17 cellular contexts compared by ENCODE assay signal in genomic region chr1:2496087-2496622, GRCh38. TPM values are rescaled to one million over a fixed set of nuclear protein-coding genes. Genes with fewer than 3 reads are reported as not detected.
A peak's percentile ranks its signal among the peaks of the same experiment; 100 is the strongest.
DNase-seq lines count a peak whose midpoint lies in the region; ATAC-seq and TF ChIP-seq lines count a peak whose summit lies in the region.
"Had no signal": no experiment of that assay in that cellular context is flagged by ENCODE, and none has a peak within 500 bp of the region (broad histone marks: within the 10 kb centered on the region; RNA-seq: fewer than 3 reads in every experiment).

No MANE protein-coding gene starts in this region.

- no peaks in the 10 kb centered on the region for H3K27me3 ChIP-seq in PC-3 (ENCODE audit: low read length)
- H3K27me3 ChIP-seq: neutrophil had no signal

- peaks cover 30% of the 10 kb centered on the region for H3K4me1 ChIP-seq in PC-3 (ENCODE audit: insufficient read depth, low read length)
- H3K4me1 ChIP-seq: gastroesophageal sphincter had no signal

- no peak for TF ChIP-seq CTCF in PC-3 (conservative IDR thresholded peaks at IDR 0.05; ENCODE audit: low read depth, low read length)

- peak overlapping the region; percentile 10 to 43 for H3K27ac Mint-ChIP-seq in stimulated activated naive CD8-positive, alpha-beta T cell treated with anti-CD3 and anti-CD28 coated beads, Interleukin-15, amount 100 ng/mL, for 72 hours
- H3K27ac Mint-ChIP-seq in IgD-negative memory B cell, result peak overlapping the region; percentile 63 to 88 (median 85)
- H3K27ac Mint-ChIP-seq in central memory CD8-positive, alpha-beta T cell (ENCODE audit: low read depth), result peak overlapping the region; percentile 94
- H3K27ac Mint-ChIP-seq: HFFc6 had no signal

- intact Hi-C loops in PC-3 (cut with micrococcal nuclease), result no loop called here

- H3K36me3 ChIP-seq in PC-3 (ENCODE audit: low read depth, low read length), result no peaks in the 10 kb centered on the region
- H3K36me3 ChIP-seq: gastroesophageal sphincter, neutrophil had no signal

- no peak for DNase-seq in stimulated activated naive CD8-positive, alpha-beta T cell treated with anti-CD3 and anti-CD28 coated beads, Interleukin-15, amount 100 ng/mL, for 72 hours
- DNase-seq in stimulated activated naive CD8-positive, alpha-beta T cell treated with anti-CD3 and anti-CD28 coated beads, Interleukin-15, Interleukin-2, amounts not matched to agents 100 U/mL and 50 U/mL, for 24 hours, result no peak
- peak in 1 of 2 donors; percentile 50 for DNase-seq in central memory CD8-positive, alpha-beta T cell (ENCODE audit: low spot score in 2 of 2)
- DNase-seq in PC-3, result no peak
- DNase-seq in stimulated activated CD4-positive, alpha-beta T cell treated with anti-CD3 and anti-CD28 coated beads, Interleukin-12 subunit alpha, Interleukin-12 subunit beta, amount 100 ng/mL, for 4 hours, result no peak
- DNase-seq in NCI-H1048 (lab: John Stamatoyannopoulos, UW), result no peak
- no peak for DNase-seq in activated CD4-positive, alpha-beta T cell treated with anti-CD3 and anti-CD28 coated beads, Interleukin-2, amount 50 U/mL, for 48 hours
- DNase-seq: activated CD8-positive, alpha-beta memory T cell treated with anti-CD3 and anti-CD28 coated beads, Interleukin-2, amount 50 U/mL, for 48 hours; effector CD4-positive, alpha-beta T cell; HFFc6; NCI-H2081 treated with DMSO at 0.1 percent for 48 hours; T-helper 9 cell had no signal

- no peaks in the 10 kb centered on the region for H3F3A ChIP-seq in PC-3 (ENCODE audit: low read length, unreplicated experiment)

- BruUV-seq in PC-3 (replicated peaks; lab: Mats Ljungman, UMichigan), result no TSS peak

- no peak overlapping the region for H3K4me3 Mint-ChIP-seq in stimulated activated naive CD8-positive, alpha-beta T cell treated with anti-CD3 and anti-CD28 coated beads, Interleukin-15, amount 100 ng/mL, for 72 hours
- H3K4me3 Mint-ChIP-seq in IgD-negative memory B cell, result peak overlapping the region in 2 of 4 donors; percentile 76 to 82
- peak overlapping the region; percentile 53 for H3K4me3 Mint-ChIP-seq in central memory CD8-positive, alpha-beta T cell
- H3K4me3 Mint-ChIP-seq: HFFc6 had no signal

- H3K9me3 Mint-ChIP-seq in stimulated activated naive CD8-positive, alpha-beta T cell treated with anti-CD3 and anti-CD28 coated beads, Interleukin-15, amount 100 ng/mL, for 72 hours, result no peaks in the 10 kb centered on the region
- H3K9me3 Mint-ChIP-seq in IgD-negative memory B cell, result no peaks in the 10 kb centered on the region
- no peaks in the 10 kb centered on the region for H3K9me3 Mint-ChIP-seq in central memory CD8-positive, alpha-beta T cell
- H3K9me3 Mint-ChIP-seq: HFFc6 had no signal

- no peaks in the 10 kb centered on the region for H3K9me3 ChIP-seq in PC-3 (ENCODE audit: low read length)
- H3K9me3 ChIP-seq: gastroesophageal sphincter, neutrophil had no signal

- no peak overlapping the region for H3K4me3 ChIP-seq in PC-3 (ENCODE audit: low read length)
- H3K4me3 ChIP-seq: gastroesophageal sphincter had no signal

- no peaks in the 10 kb centered on the region for H3K27me3 Mint-ChIP-seq in stimulated activated naive CD8-positive, alpha-beta T cell treated with anti-CD3 and anti-CD28 coated beads, Interleukin-15, amount 100 ng/mL, for 72 hours
- H3K27me3 Mint-ChIP-seq in IgD-negative memory B cell, result no peaks in the 10 kb centered on the region
- no peaks in the 10 kb centered on the region for H3K27me3 Mint-ChIP-seq in central memory CD8-positive, alpha-beta T cell

- H3K27ac ChIP-seq in PC-3 (ENCODE audit: low read length), result no peak overlapping the region
- H3K27ac ChIP-seq: gastroesophageal sphincter, KMS-11, neutrophil had no signal

- H3K4me2 ChIP-seq in PC-3 (ENCODE audit: low read length), result no peak overlapping the region
- H3K4me2 ChIP-seq: KMS-11 had no signal

- H2AFZ ChIP-seq in PC-3 (ENCODE audit: low read length), result no peak overlapping the region

- H3K4me1 Mint-ChIP-seq in stimulated activated naive CD8-positive, alpha-beta T cell treated with anti-CD3 and anti-CD28 coated beads, Interleukin-15, amount 100 ng/mL, for 72 hours, result peaks cover 75% of the 10 kb centered on the region
- peaks cover 23 to 45% (median 34%) of the 10 kb centered on the region in 3 donors for H3K4me1 Mint-ChIP-seq in IgD-negative memory B cell
- H3K4me1 Mint-ChIP-seq in central memory CD8-positive, alpha-beta T cell, result peaks cover 52% of the 10 kb centered on the region

- no peaks in the 10 kb centered on the region for H3K36me3 Mint-ChIP-seq in IgD-negative memory B cell
- H3K36me3 Mint-ChIP-seq in central memory CD8-positive, alpha-beta T cell (ENCODE audit: insufficient read depth), result peaks cover 7% of the 10 kb centered on the region

- no peaks in the 10 kb centered on the region for H3K79me2 ChIP-seq in PC-3 (ENCODE audit: low read length)

- no peak overlapping the region for H3K9ac ChIP-seq in PC-3 (ENCODE audit: low read length)
- H3K9ac ChIP-seq: KMS-11 had no signal

- ATAC-seq in stimulated activated naive CD8-positive, alpha-beta T cell treated with anti-CD3 and anti-CD28 coated beads, Interleukin-15, amount 100 ng/mL, for 72 hours, result peak; percentile 17
- no peak for ATAC-seq in stimulated activated naive CD8-positive, alpha-beta T cell treated with anti-CD3 and anti-CD28 coated beads, Interleukin-15, Interleukin-2, amounts not matched to agents 100 U/mL and 50 U/mL, for 24 hours
- peak; percentile 77 for ATAC-seq in central memory CD8-positive, alpha-beta T cell (replicated peaks; ENCODE audit: extremely low read depth, poor library complexity, severe bottlenecking)
- ATAC-seq in PC-3, result no peak
- ATAC-seq: gastroesophageal sphincter, left lobe of liver had no signal

- H3K9me2 ChIP-seq in PC-3 (replicated peaks; ENCODE audit: low read length), result no peaks in the 10 kb centered on the region

- POLR2A ChIA-PET in PC-3 (lab: Charles Lee; ENCODE audit: unreplicated experiment), result no interaction called here

- CTCF ChIA-PET in PC-3 (lab: Charles Lee), result no interaction called here

- H4K20me1 ChIP-seq in PC-3 (ENCODE audit: low read length), result no peaks in the 10 kb centered on the region

RNA-seq across cellular contexts. Expression of gene PLCH2, which starts 20.1 kb away (rescaled TPM):
- 0.66 TPM for polyA plus RNA-seq in IgD-negative memory B cell
- 5.9 and 7.2 TPM in 2 replicates for total RNA-seq in PC-3 (2014; rRNA removed)

RNA-seq across cellular contexts. Expression of gene PANK4, which starts 30.2 kb away (rescaled TPM):
- 19.4 TPM for polyA plus RNA-seq in IgD-negative memory B cell
- 69.4 and 86.9 TPM in 2 replicates for total RNA-seq in PC-3 (2014; rRNA removed)

RNA-seq across cellular contexts. Expression of gene HES5, which starts 33.9 kb away (rescaled TPM):
- polyA plus RNA-seq in IgD-negative memory B cell, result not detected
- total RNA-seq in PC-3 (2014; rRNA removed), result 0.84 and 1.8 TPM in 2 replicates
- total RNA-seq: gastroesophageal sphincter had no signal

Comparison
In these comparisons a context has a peak if more than half of its experiments do, and no peak if none do; other contexts are left out.
1. ATAC-seq: peak in stimulated activated naive CD8-positive, alpha-beta T cell treated with anti-CD3 and anti-CD28 coated beads, Interleukin-15, amount 100 ng/mL, for 72 hours (single experiment) and central memory CD8-positive, alpha-beta T cell (single experiment); none in stimulated activated naive CD8-positive, alpha-beta T cell treated with anti-CD3 and anti-CD28 coated beads, Interleukin-15, Interleukin-2, amounts not matched to agents 100 U/mL and 50 U/mL, for 24 hours (single experiment) and PC-3 (single experiment).
2. H3K27ac Mint-ChIP-seq: peak in every context shown above with its lines; median percentile 94 in central memory CD8-positive, alpha-beta T cell; 85 in IgD-negative memory B cell; 26 in stimulated activated naive CD8-positive, alpha-beta T cell treated with anti-CD3 and anti-CD28 coated beads, Interleukin-15, amount 100 ng/mL, for 72 hours.